14 cellular contexts compared by ENCODE assay signal in the genomic region with DNA sequence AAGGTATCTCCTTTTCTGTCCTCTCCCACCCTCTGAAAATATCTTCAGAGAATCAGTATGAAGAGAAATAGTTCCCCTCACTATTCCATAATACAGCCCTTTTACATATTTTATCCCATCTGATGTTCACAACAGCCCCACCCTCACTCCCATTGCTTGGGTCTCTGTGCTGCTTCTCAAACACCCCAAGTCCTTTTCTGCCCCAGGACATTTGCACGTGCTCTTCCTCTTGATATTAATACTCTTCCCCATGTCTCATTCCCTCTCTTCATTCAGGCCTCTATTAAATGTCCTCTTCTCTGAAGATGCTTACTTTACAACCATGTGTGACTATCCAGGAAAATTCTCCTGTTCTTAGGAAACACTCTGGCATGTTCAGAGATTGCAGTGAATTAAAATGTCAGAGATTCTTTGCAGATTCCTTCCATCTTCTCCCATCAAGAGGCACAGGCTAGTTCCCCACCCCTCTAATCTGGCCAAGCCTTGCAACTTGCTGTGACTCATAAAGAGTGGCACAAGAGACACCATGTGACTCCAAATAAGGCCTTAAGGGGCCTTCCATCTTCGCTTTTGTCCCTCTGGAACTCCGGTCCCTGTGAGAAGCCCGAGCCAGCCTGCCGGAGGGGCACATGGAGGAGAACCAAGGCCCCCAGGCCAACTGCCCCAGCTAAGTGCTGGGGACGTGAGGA.
DNase-seq lines count a peak whose midpoint lies in the region; ATAC-seq and TF ChIP-seq lines count a peak whose summit lies in the region.
"Had no signal": no experiment of that assay in that cellular context is flagged by ENCODE, and none has a peak within 500 bp of the region (broad histone marks: within the 10 kb centered on the region; RNA-seq: fewer than 3 reads in every experiment).

No MANE protein-coding gene starts in this region.

- DNase-seq in SIG-M5 treated with dmso at 0.1 percent for 504 hours (lab: John Stamatoyannopoulos, UW; ENCODE audit: unreplicated experiment) (peak; percentile 42), SIG-M5 (lab: John Stamatoyannopoulos, UW) (no peak), MV-4-11 (lab: John Stamatoyannopoulos, UW) (peak; percentile 45), hypothalamus (lab: John Stamatoyannopoulos, UW) (no peak), OCI-M1 (lab: John Stamatoyannopoulos, UW) (no peak), sciatic nerve (ENCODE audit: low spot score) (no peak)
- no peak for DNase-seq in central memory CD8-positive, alpha-beta T cell (ENCODE audit: low spot score in 2 of 2)
- DNase-seq: 8988T, DMS79, KBM-7, NCI-H2081 treated with DMSO at 0.1 percent for 48 hours, T-cell had no signal

- intact Hi-C loops in sciatic nerve (cut with DNase I): no loop called here

- peak overlapping the region; percentile 88 for H3K27ac ChIP-seq in neutrophil

- H3K9me3 ChIP-seq in neutrophil: no peaks in the 10 kb centered on the region

- H3K27me3 Mint-ChIP-seq in central memory CD8-positive, alpha-beta T cell: no peaks in the 10 kb centered on the region
- H3K27me3 Mint-ChIP-seq: T-cell had no signal

- H3K36me3 Mint-ChIP-seq in central memory CD8-positive, alpha-beta T cell (ENCODE audit: insufficient read depth): peaks cover 7% of the 10 kb centered on the region
- H3K36me3 Mint-ChIP-seq: T-cell had no signal

- H3K4me1 ChIP-seq in neutrophil (ENCODE audit: control insufficient read depth in 1 of 2, insufficient read depth in 1 of 2, low read depth in 1 of 2, low read length in 1 of 2): peaks cover 58 to 60% of the 10 kb centered on the region in 2 experiments

- H3K4me3 Mint-ChIP-seq in central memory CD8-positive, alpha-beta T cell: no peak overlapping the region
- H3K4me3 Mint-ChIP-seq: T-cell had no signal

- ATAC-seq in central memory CD8-positive, alpha-beta T cell (replicated peaks; ENCODE audit: extremely low read depth, poor library complexity, severe bottlenecking): no peak
- no peak for ATAC-seq in sciatic nerve
- ATAC-seq: T-cell had no signal

- no peaks in the 10 kb centered on the region for H3K36me3 ChIP-seq in neutrophil
- H3K36me3 ChIP-seq: right atrium auricular region had no signal

- H3K27ac Mint-ChIP-seq in central memory CD8-positive, alpha-beta T cell (ENCODE audit: low read depth): peak overlapping the region; percentile 70

- no peak for TF ChIP-seq CTCF in neutrophil (IDR thresholded peaks at IDR 0.05)

- no peaks in the 10 kb centered on the region for H3K27me3 ChIP-seq in neutrophil
- H3K27me3 ChIP-seq: right atrium auricular region had no signal

- H3K4me3 ChIP-seq in neutrophil (ENCODE audit: low read depth in 1 of 2, low read length in 1 of 2): no peak overlapping the region
- H3K4me3 ChIP-seq: right atrium auricular region had no signal

- H3K9me3 Mint-ChIP-seq in central memory CD8-positive, alpha-beta T cell: no peaks in the 10 kb centered on the region
- H3K9me3 Mint-ChIP-seq: T-cell had no signal

- peaks cover 58% of the 10 kb centered on the region for H3K4me1 Mint-ChIP-seq in central memory CD8-positive, alpha-beta T cell

Comparison
In these comparisons a context has a peak if more than half of its experiments do, and no peak if none do; other contexts are left out.
1. DNase-seq: peak in SIG-M5 treated with dmso at 0.1 percent for 504 hours (single experiment) and MV-4-11 (single experiment); none in SIG-M5 (single experiment), central memory CD8-positive, alpha-beta T cell (0 of 2), hypothalamus (0 of 51), OCI-M1 (single experiment) and sciatic nerve (single experiment).